8 cellular contexts compared by ENCODE assay signal in the genomic region with DNA sequence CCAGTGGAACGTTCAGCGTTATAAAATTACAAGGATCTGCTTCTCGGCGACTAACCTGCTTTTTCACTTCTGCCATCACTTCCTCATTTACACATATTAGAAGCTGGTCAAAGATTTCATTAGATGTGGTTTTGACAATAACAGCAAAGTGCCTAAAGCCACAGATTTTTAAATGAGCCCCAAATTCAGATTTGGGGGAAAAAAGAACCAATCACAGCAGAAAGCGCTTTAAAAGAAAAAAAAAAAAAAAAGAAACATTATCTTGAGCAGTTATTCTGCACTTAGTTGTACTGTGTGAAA.
DNase-seq lines count a peak whose midpoint lies in the region; ATAC-seq lines count a peak whose summit lies in the region.

No MANE protein-coding gene starts in this region.

- no peaks in the 10 kb centered on the region for H3K27me3 ChIP-seq in layer of hippocampus (ENCODE audit: control insufficient read depth, insufficient read depth, low read length)

- peak overlapping the region; percentile 82 for H3K27ac ChIP-seq in layer of hippocampus (ENCODE audit: low read depth, low read length)

- ATAC-seq in GM21515 (IDR thresholded peaks at IDR 0.05; ENCODE audit: unreplicated experiment) (peak; percentile 68), GM21381 (IDR thresholded peaks at IDR 0.05; ENCODE audit: unreplicated experiment) (no peak)

- DNase-seq in AML-193 (lab: John Stamatoyannopoulos, UW) (peak; percentile 18 to 39), NOMO-1 treated with dmso at 0.1 percent for 144 hours (lab: John Stamatoyannopoulos, UW; ENCODE audit: unreplicated experiment) (peak; percentile 55), NCI-H2196 treated with DMSO at 0.1 percent for 48 hours (lab: John Stamatoyannopoulos, UW; ENCODE audit: unreplicated experiment) (no peak), NCI-H187 (lab: John Stamatoyannopoulos, UW) (no peak)
- no peak for DNase-seq in stimulated activated naive CD4-positive, alpha-beta T cell treated with Interleukin-2 at 50 U/mL for 16 hours (lab: John Stamatoyannopoulos, UW)

Comparison
In these comparisons a context has a peak if more than half of its experiments do, and no peak if none do; other contexts are left out.
1. DNase-seq: peak in AML-193 (2 of 2) and NOMO-1 treated with dmso at 0.1 percent for 144 hours (single experiment); none in NCI-H2196 treated with DMSO at 0.1 percent for 48 hours (single experiment), NCI-H187 (0 of 2) and stimulated activated naive CD4-positive, alpha-beta T cell treated with Interleukin-2 at 50 U/mL for 16 hours (single experiment).